In genomic region chrX:108105473-108105872, GRCh38 we compare ENCODE assay signal across 26 cellular contexts.
"Had no signal": no experiment of that assay in that cellular context is flagged by ENCODE, and none has a peak within 500 bp of the region (broad histone marks: within the 10 kb centered on the region; RNA-seq: fewer than 3 reads in every experiment).

No MANE protein-coding gene starts in this region.

- H3K9me3 ChIP-seq: MG63, Peyer's patch, SJCRH30, SK-N-SH had no signal

- ATAC-seq: activated T-cell treated with anti-CD3 and anti-CD28 coated beads, Interleukin-2, amount 50 U/mL, for 4 hours had no signal

- DNase-seq: activated CD4-positive, alpha-beta memory T cell treated with anti-CD3 and anti-CD28 coated beads for 36 hours; activated CD4-positive, alpha-beta T cell treated with anti-CD3 and anti-CD28 coated beads for 1 hour; activated CD4-positive, alpha-beta T cell treated with anti-CD3 and anti-CD28 coated beads, Interleukin-2, amount 10 ng/mL, durations not matched to agents 24 days and 14 days; activated CD8-positive, alpha-beta memory T cell treated with anti-CD3 and anti-CD28 coated beads for 24 hours; activated effector memory CD4-positive, alpha-beta T cell treated with anti-CD3 and anti-CD28 coated beads, Interleukin-2, amount 50 U/mL, for 16 hours; activated naive CD4-positive, alpha-beta T cell treated with anti-CD3 and anti-CD28 coated beads for 36 hours; activated T-cell treated with anti-CD3 and anti-CD28 coated beads, Interleukin-2, amount 50 U/mL, for 4 hours; amygdala; caudate nucleus; MG63; MV-4-11; NCI-H1092 treated with DMSO at 0.1 percent for 48 hours; NCI-H1417 treated with DMSO at 0.1 percent for 48 hours; NCI-H1694; NCI-H2029; NCI-H2107; NCI-H2171 treated with DMSO at 0.1 percent for 48 hours; NCI-H226; NCI-H526; NCI-H774; Peyer's patch; Right ventricle myocardium superior; SJCRH30; SK-N-SH had no signal

- H3K27ac ChIP-seq: KMS-11, Peyer's patch, RWPE1, SJCRH30 had no signal

- H3K27me3 ChIP-seq: MG63, Peyer's patch, SJCRH30 had no signal

- H3K4me2 ChIP-seq: KMS-11, SK-N-SH had no signal

- H3K4me1 ChIP-seq: Peyer's patch, SJCRH30 had no signal

- H3K36me3 ChIP-seq: MG63, Peyer's patch, SJCRH30 had no signal

- H3K9me2 ChIP-seq: SK-N-SH had no signal

- H3K4me3 ChIP-seq: MG63, Peyer's patch, SJCRH30 had no signal
